In genomic region chr11:101944896-101945295, GRCh38 we compare ENCODE assay signal across 26 cellular contexts.
"Had no signal": no experiment of that assay in that cellular context is flagged by ENCODE, and none has a peak within 500 bp of the region (broad histone marks: within the 10 kb centered on the region; RNA-seq: fewer than 3 reads in every experiment).

No MANE protein-coding gene starts in this region.

- H3K4me3 ChIP-seq: adrenal gland, ascending aorta, heart right ventricle, neural progenitor cell, smooth muscle cell, stomach, suprapubic skin, tibial nerve had no signal

- DNase-seq: activated CD4-positive, alpha-beta T cell treated with anti-CD3 and anti-CD28 coated beads, Interleukin-2, amount 50 U/mL, for 4 hours; activated CD8-positive, alpha-beta memory T cell treated with anti-CD3 and anti-CD28 coated beads for 24 hours; activated CD8-positive, alpha-beta memory T cell treated with anti-CD3 and anti-CD28 coated beads, Interleukin-2, amount 50 U/mL, for 4 hours; activated T-cell treated with anti-CD3 and anti-CD28 coated beads, Interleukin-2, amount 50 U/mL, for 24 hours; adrenal gland; brain microvascular endothelial cell; caudate nucleus; effector CD4-positive, alpha-beta T cell; erythroblast; foreskin fibroblast; heart right ventricle; naive thymus-derived CD8-positive, alpha-beta T cell; posterior cingulate gyrus; stimulated activated CD4-positive, alpha-beta T cell treated with anti-CD3 and anti-CD28 coated beads, Interleukin-15, amount 100 ng/mL, for 24 hours; stomach had no signal

- FAIRE-seq: keratinocyte had no signal

- ATAC-seq: activated T-helper 17 cell treated with anti-CD3 and anti-CD28 coated beads, Interleukin-2, amount 50 U/mL, for 72 hours; heart right ventricle; left lobe of liver; naive thymus-derived CD8-positive, alpha-beta T cell; sciatic nerve; stimulated activated memory B cell treated with anti-CD40 and anti-IgM and Interleukin-4, amounts not matched to agents 10 μg/mL and 1 μg/mL and 100 μg/mL, for 72 hours; WTC11 had no signal
